8 cellular contexts compared by ENCODE assay signal in the genomic region with DNA sequence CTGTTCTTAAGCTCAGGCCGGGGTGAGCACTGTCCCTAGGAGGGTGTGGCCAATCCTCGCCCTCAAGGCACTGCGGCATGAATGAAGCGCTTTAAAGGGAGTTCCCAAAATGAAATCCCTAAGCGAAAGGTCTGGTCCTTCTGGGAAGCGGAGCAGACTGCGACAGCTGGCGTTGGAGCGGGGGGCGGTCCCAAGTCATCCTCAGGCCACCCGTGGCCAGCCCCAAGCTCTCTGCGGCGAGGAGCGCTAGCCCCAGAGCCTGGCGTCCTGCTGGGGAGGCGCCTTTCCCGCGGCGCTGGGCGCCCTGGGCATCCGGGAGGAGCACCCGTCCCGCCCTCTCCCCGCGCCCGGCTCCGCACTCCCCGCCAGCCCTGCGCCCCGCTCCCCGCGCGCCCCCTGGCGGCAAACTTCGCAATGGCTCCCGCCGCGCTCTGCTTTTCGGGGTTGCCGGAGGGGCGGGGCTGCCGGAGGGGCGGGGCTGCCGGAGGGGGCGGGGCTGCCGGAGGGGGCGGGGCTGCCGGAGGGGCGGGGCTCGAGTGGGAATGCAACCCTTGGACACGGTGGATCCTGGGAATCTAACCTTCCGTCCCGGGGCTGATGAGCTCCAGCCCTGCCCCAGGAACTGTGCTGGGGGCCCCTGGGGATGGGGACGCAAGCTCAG. TPM values are rescaled to one million over a fixed set of nuclear protein-coding genes. Genes with fewer than 3 reads are reported as not detected.
DNase-seq lines count a peak whose midpoint lies in the region; ATAC-seq and TF ChIP-seq lines count a peak whose summit lies in the region.

No MANE protein-coding gene starts in this region.

- no peaks in the 10 kb centered on the region for H3K36me3 ChIP-seq in CD8-positive, alpha-beta T cell (ENCODE audit: insufficient read depth, low read length)
- H3K36me3 ChIP-seq in Karpas-422 (ENCODE audit: insufficient read depth, low read length) (no peaks in the 10 kb centered on the region), neural progenitor cell (no peaks in the 10 kb centered on the region), stomach smooth muscle (ENCODE audit: control insufficient read depth in 2 of 2, insufficient read depth in 2 of 2, low read length in 2 of 2) (no peaks in the 10 kb centered on the region)

- H3K4me1 ChIP-seq in CD8-positive, alpha-beta T cell (ENCODE audit: insufficient read depth, low read length), result peaks cover 20% of the 10 kb centered on the region
- H3K4me1 ChIP-seq in Karpas-422 (ENCODE audit: low read length) (no peaks in the 10 kb centered on the region), foreskin keratinocyte (no peaks in the 10 kb centered on the region), neural progenitor cell (no peaks in the 10 kb centered on the region), stomach smooth muscle (ENCODE audit: control insufficient read depth, insufficient read depth, low read length) (peaks cover 16% of the 10 kb centered on the region)

- no peak overlapping the region for H2AFZ ChIP-seq in Karpas-422 (ENCODE audit: low read length)
- H2AFZ ChIP-seq in neural progenitor cell (replicated peaks), result peak overlapping the region; percentile 86

- H3F3A ChIP-seq in neural progenitor cell (ENCODE audit: low read depth), result peaks cover 14% of the 10 kb centered on the region

- H3K9ac ChIP-seq in Karpas-422 (ENCODE audit: low read length) (no peak overlapping the region), neural progenitor cell (no peak overlapping the region), stomach smooth muscle (ENCODE audit: low read length in 2 of 2) (peak overlapping the region in 1 of 2 donors; percentile 53)

- no peak overlapping the region for H3K4me2 ChIP-seq in Karpas-422 (ENCODE audit: low read depth, low read length, poor library complexity, severe bottlenecking)
- peak overlapping the region; percentile 85 for H3K4me2 ChIP-seq in neural progenitor cell

- no peaks in the 10 kb centered on the region for H3K9me3 Mint-ChIP-seq in CD8-positive, alpha-beta T cell
- H3K9me3 Mint-ChIP-seq in neural progenitor cell, result peaks cover 8% of the 10 kb centered on the region

- peak; percentile 79 for TF ChIP-seq CTCF in CD8-positive, alpha-beta T cell (IDR thresholded peaks at IDR 0.05)
- TF ChIP-seq CTCF in foreskin keratinocyte (conservative IDR thresholded peaks at IDR 0.05), result peak; percentile 92
- TF ChIP-seq CTCF in neural progenitor cell (IDR thresholded peaks at IDR 0.05), result peak; percentile 72

- no peaks in the 10 kb centered on the region for H3K9me3 ChIP-seq in CD8-positive, alpha-beta T cell (ENCODE audit: low read length)
- H3K9me3 ChIP-seq in Karpas-422 (ENCODE audit: low read length) (no peaks in the 10 kb centered on the region), neural progenitor cell (ENCODE audit: low read depth) (no peaks in the 10 kb centered on the region), stomach smooth muscle (ENCODE audit: control insufficient read depth in 2 of 2, low read length in 2 of 2) (no peaks in the 10 kb centered on the region)

- 0 out of 2 replicates have a peak, but pooled peaks have one; percentile 8 for TF ChIP-seq POLR2A in Raji (IDR thresholded peaks at IDR 0.05; ENCODE audit: insufficient read depth, low read depth, low read length)

- intact Hi-C loops in CD8-positive, alpha-beta T cell (cut with DNase I, micrococcal nuclease), result loop anchor here (1.0 to 10.0 kb wide), 5 partner anchors 26 to 478 kb away; partner anchors contain the start of genes BRF1 (in 1 of the 2) and CEP170B (in 1 of the 2)

- no peak overlapping the region for H3K27ac Mint-ChIP-seq in CD8-positive, alpha-beta T cell
- no peak overlapping the region for H3K27ac Mint-ChIP-seq in neural progenitor cell

- no peaks in the 10 kb centered on the region for H3K36me3 Mint-ChIP-seq in CD8-positive, alpha-beta T cell
- peaks cover 1% of the 10 kb centered on the region for H3K36me3 Mint-ChIP-seq in neural progenitor cell

- no peaks in the 10 kb centered on the region; the same call in 1 of the 2 replicates for H3K9me2 ChIP-seq in Karpas-422 (replicated peaks; ENCODE audit: insufficient read depth, low read length)

- H3K27me3 Mint-ChIP-seq in CD8-positive, alpha-beta T cell (ENCODE audit: low read depth), result no peaks in the 10 kb centered on the region
- H3K27me3 Mint-ChIP-seq in neural progenitor cell (ENCODE audit: insufficient read depth, low read depth), result peaks cover 22% of the 10 kb centered on the region

- POLR2A ChIA-PET in CD8-positive, alpha-beta T cell (lab: Charles Lee), result interaction anchor here (0.6 to 3.0 kb wide), 6 partner anchors 25 to 73 kb away, joined by 3 to 22 read pairs (median 8); partner anchors contain the start of genes SIVA1 and ZBTB42

- H3K4me1 Mint-ChIP-seq in CD8-positive, alpha-beta T cell (ENCODE audit: low read depth), result peaks cover 25% of the 10 kb centered on the region
- H3K4me1 Mint-ChIP-seq in neural progenitor cell, result peaks cover 17% of the 10 kb centered on the region

- no peak overlapping the region for H3K27ac ChIP-seq in CD8-positive, alpha-beta T cell (ENCODE audit: low read depth, low read length)
- H3K27ac ChIP-seq in Karpas-422 (ENCODE audit: low read length) (no peak overlapping the region), foreskin keratinocyte (no peak overlapping the region), neural progenitor cell (no peak overlapping the region), stomach smooth muscle (ENCODE audit: low read length) (no peak overlapping the region)

- peak; percentile 91 for ATAC-seq in CD8-positive, alpha-beta T cell
- peak; percentile 72 for ATAC-seq in GM21447 (IDR thresholded peaks at IDR 0.05; ENCODE audit: unreplicated experiment)
- ATAC-seq in foreskin keratinocyte, result peak; percentile 85

- H3K79me2 ChIP-seq in Karpas-422 (ENCODE audit: low read length), result no peaks in the 10 kb centered on the region
- H3K79me2 ChIP-seq in neural progenitor cell (ENCODE audit: low read depth), result no peaks in the 10 kb centered on the region

- H3K4me3 ChIP-seq in CD8-positive, alpha-beta T cell (ENCODE audit: low read depth, low read length), result peak overlapping the region; percentile 66
- H3K4me3 ChIP-seq in Karpas-422 (ENCODE audit: low read length) (no peak overlapping the region), neural progenitor cell (peak overlapping the region; percentile 53), stomach smooth muscle (ENCODE audit: low read length in 2 of 2) (peak overlapping the region; percentile 82)

- H3K27me3 ChIP-seq in CD8-positive, alpha-beta T cell (ENCODE audit: insufficient read depth, low read length), result no peaks in the 10 kb centered on the region
- H3K27me3 ChIP-seq in Karpas-422 (ENCODE audit: low read length) (peaks cover 3% of the 10 kb centered on the region; the same call in 1 of the 2 replicates), foreskin keratinocyte (no peaks in the 10 kb centered on the region), neural progenitor cell (peaks cover 34% of the 10 kb centered on the region), stomach smooth muscle (ENCODE audit: control insufficient read depth in 1 of 2, insufficient read depth in 2 of 2, low read length in 2 of 2) (peaks cover 6 to 10% of the 10 kb centered on the region in 2 donors)

- DNase-seq in CD8-positive, alpha-beta T cell, result peak; percentile 88 to 98 (median 96)
- peak; percentile 96 for DNase-seq in Karpas-422
- DNase-seq in activated effector memory CD4-positive, alpha-beta T cell treated with Interleukin-2 at 50 U/mL for 16 hours, result peak; percentile 91
- DNase-seq in foreskin keratinocyte, result peak; percentile 47 to 68
- DNase-seq in neural progenitor cell (ENCODE audit: low spot score), result peak; percentile 89

- H4K20me1 ChIP-seq in Karpas-422 (ENCODE audit: insufficient read depth, low read depth, low read length) (0 out of 2 replicates have a peak, but pooled peaks cover 5% of the 10 kb centered on the region), neural progenitor cell (ENCODE audit: low read depth) (no peaks in the 10 kb centered on the region)

- peak overlapping the region; percentile 80 for H3K4me3 Mint-ChIP-seq in CD8-positive, alpha-beta T cell
- H3K4me3 Mint-ChIP-seq in neural progenitor cell, result peak overlapping the region; percentile 85

- CTCF ChIA-PET in CD8-positive, alpha-beta T cell (lab: Charles Lee), result interaction anchor here (0.6 to 5.4 kb wide), 22 partner anchors 14 to 239 kb away, joined by 3 to 109 read pairs (median 4); partner anchors contain the start of genes GPR132, SIVA1 and ZBTB42

RNA-seq across cellular contexts. Expression of gene ZBTB42, which starts 25.4 kb away (rescaled TPM):
- total RNA-seq in CD8-positive, alpha-beta T cell, result 1 to 10 TPM; 2.0 to 2.3 TPM
- 0.45 and 2.6 TPM in 2 replicates for total RNA-seq in Karpas-422 (2014; rRNA removed; shearing (Covaris generic); ENCODE audit: low replicate concordance)
- total RNA-seq in foreskin keratinocyte (2.3 TPM in 2 replicates), neural progenitor cell (ENCODE audit: low replicate concordance) (0.41 and 1.1 TPM in 2 replicates)
- polyA plus RNA-seq in foreskin keratinocyte, result 1.8 and 1.9 TPM in 2 replicates

RNA-seq across cellular contexts. Expression of gene AKT1, which starts 30.8 kb away (rescaled TPM):
- total RNA-seq in CD8-positive, alpha-beta T cell, result 10 to 100 TPM; 65.7 to 67.7 TPM
- total RNA-seq in Karpas-422 (2014; rRNA removed; shearing (Covaris generic); ENCODE audit: low replicate concordance), result 70.4 and 127 TPM in 2 replicates
- 147 and 156 TPM in 2 replicates for total RNA-seq in foreskin keratinocyte
- polyA plus RNA-seq in foreskin keratinocyte, result 113 and 123 TPM in 2 replicates
- 67.2 and 92.4 TPM in 2 replicates for total RNA-seq in neural progenitor cell (ENCODE audit: low replicate concordance)

RNA-seq across cellular contexts. Expression of gene CEP170B, which starts 38.7 kb away (rescaled TPM):
- total RNA-seq in CD8-positive, alpha-beta T cell, result 1 to 10 TPM; 1.6 to 1.7 TPM
- 0.56 and 0.94 TPM in 2 replicates for total RNA-seq in Karpas-422 (2014; rRNA removed; shearing (Covaris generic); ENCODE audit: low replicate concordance)
- 35.1 and 37.3 TPM in 2 replicates for total RNA-seq in foreskin keratinocyte
- polyA plus RNA-seq in foreskin keratinocyte, result 16.9 and 17.0 TPM in 2 replicates
- total RNA-seq in neural progenitor cell (ENCODE audit: low replicate concordance), result 3.0 and 13.7 TPM in 2 replicates
